Comparison of ENCODE assay signal across 1 cellular context in genomic region chr2:202023198-202023903, GRCh38.
TF ChIP-seq lines count a peak whose summit lies in the region.

No MANE protein-coding gene starts in this region.

TF ChIP-seq in GM23338, 12 proteins besides CTCF, POLR2A, EP300 and RAD21 (continued from another document):
- TF ChIP-seq, protein P1, sequence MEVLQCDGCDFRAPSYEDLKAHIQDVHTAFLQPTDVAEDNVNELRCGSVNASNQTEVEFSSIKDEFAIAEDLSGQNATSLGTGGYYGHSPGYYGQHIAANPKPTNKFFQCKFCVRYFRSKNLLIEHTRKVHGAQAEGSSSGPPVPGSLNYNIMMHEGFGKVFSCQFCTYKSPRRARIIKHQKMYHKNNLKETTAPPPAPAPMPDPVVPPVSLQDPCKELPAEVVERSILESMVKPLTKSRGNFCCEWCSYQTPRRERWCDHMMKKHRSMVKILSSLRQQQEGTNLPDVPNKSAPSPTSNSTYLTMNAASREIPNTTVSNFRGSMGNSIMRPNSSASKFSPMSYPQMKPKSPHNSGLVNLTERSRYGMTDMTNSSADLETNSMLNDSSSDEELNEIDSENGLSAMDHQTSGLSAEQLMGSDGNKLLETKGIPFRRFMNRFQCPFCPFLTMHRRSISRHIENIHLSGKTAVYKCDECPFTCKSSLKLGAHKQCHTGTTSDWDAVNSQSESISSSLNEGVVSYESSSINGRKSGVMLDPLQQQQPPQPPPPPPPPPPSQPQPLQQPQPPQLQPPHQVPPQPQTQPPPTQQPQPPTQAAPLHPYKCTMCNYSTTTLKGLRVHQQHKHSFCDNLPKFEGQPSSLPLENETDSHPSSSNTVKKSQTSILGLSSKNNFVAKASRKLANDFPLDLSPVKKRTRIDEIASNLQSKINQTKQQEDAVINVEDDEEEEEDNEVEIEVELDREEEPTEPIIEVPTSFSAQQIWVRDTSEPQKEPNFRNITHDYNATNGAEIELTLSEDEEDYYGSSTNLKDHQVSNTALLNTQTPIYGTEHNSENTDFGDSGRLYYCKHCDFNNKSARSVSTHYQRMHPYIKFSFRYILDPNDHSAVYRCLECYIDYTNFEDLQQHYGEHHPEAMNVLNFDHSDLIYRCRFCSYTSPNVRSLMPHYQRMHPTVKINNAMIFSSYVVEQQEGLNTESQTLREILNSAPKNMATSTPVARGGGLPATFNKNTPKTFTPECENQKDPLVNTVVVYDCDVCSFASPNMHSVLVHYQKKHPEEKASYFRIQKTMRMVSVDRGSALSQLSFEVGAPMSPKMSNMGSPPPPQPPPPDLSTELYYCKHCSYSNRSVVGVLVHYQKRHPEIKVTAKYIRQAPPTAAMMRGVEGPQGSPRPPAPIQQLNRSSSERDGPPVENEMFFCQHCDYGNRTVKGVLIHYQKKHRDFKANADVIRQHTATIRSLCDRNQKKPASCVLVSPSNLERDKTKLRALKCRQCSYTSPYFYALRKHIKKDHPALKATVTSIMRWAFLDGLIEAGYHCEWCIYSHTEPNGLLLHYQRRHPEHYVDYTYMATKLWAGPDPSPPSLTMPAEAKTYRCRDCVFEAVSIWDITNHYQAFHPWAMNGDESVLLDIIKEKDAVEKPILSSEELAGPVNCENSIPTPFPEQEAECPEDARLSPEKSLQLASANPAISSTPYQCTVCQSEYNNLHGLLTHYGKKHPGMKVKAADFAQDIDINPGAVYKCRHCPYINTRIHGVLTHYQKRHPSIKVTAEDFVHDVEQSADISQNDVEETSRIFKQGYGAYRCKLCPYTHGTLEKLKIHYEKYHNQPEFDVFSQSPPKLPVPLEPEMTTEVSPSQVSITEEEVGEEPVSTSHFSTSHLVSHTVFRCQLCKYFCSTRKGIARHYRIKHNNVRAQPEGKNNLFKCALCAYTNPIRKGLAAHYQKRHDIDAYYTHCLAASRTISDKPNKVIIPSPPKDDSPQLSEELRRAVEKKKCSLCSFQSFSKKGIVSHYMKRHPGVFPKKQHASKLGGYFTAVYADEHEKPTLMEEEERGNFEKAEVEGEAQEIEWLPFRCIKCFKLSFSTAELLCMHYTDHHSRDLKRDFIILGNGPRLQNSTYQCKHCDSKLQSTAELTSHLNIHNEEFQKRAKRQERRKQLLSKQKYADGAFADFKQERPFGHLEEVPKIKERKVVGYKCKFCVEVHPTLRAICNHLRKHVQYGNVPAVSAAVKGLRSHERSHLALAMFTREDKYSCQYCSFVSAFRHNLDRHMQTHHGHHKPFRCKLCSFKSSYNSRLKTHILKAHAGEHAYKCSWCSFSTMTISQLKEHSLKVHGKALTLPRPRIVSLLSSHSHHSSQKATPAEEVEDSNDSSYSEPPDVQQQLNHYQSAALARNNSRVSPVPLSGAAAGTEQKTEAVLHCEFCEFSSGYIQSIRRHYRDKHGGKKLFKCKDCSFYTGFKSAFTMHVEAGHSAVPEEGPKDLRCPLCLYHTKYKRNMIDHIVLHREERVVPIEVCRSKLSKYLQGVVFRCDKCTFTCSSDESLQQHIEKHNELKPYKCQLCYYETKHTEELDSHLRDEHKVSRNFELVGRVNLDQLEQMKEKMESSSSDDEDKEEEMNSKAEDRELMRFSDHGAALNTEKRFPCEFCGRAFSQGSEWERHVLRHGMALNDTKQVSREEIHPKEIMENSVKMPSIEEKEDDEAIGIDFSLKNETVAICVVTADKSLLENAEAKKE (CRISPR knock-in tag; IDR thresholded peaks at IDR 0.05), result peak; percentile 10; the same call in 1 of the 2 replicates
- TF ChIP-seq REST (IDR thresholded peaks at IDR 0.05; ENCODE audit: unreplicated experiment) (no peak), ZNF114 (CRISPR knock-in tag; IDR thresholded peaks at IDR 0.05) (no peak)
